ENCODE assay signal across 9 cellular contexts in genomic region chr21:43269461-43269860, GRCh38.
A peak's percentile ranks its signal among the peaks of the same experiment; 100 is the strongest.
DNase-seq lines count a peak whose midpoint lies in the region; ATAC-seq and TF ChIP-seq lines count a peak whose summit lies in the region.
"Had no signal": no experiment of that assay in that cellular context is flagged by ENCODE, and none has a peak within 500 bp of the region (broad histone marks: within the 10 kb centered on the region; RNA-seq: fewer than 3 reads in every experiment).

No MANE protein-coding gene starts in this region.

- no peaks in the 10 kb centered on the region for H3K27me3 ChIP-seq in liver (ENCODE audit: control insufficient read depth in 4 of 4, insufficient read depth in 4 of 4, low read length in 3 of 4)

- H3K4me1 ChIP-seq in liver (ENCODE audit: control insufficient read depth in 4 of 4, insufficient read depth in 4 of 4, low read length in 3 of 4): peaks cover 6 to 22% (median 18%) of the 10 kb centered on the region in 4 donors

- WGBS in liver: 71% methylated on average over 10 of the region's 10 CpGs

- no peaks in the 10 kb centered on the region for H3K9me3 ChIP-seq in liver (ENCODE audit: control insufficient read depth in 4 of 4, low read length in 3 of 4)

- ATAC-seq in activated T-cell treated with anti-CD3 and anti-CD28 coated beads, Interleukin-2, amount 50 U/mL, for 72 hours (replicated peaks in 1 of 2): peak; percentile 65 to 76
- ATAC-seq in HG02610 (IDR thresholded peaks at IDR 0.05; ENCODE audit: unreplicated experiment) (no peak), HG02763 (IDR thresholded peaks at IDR 0.05; ENCODE audit: unreplicated experiment) (no peak), HG03095 (IDR thresholded peaks at IDR 0.05; ENCODE audit: unreplicated experiment) (no peak)

- peak in 1 of 2 donors; percentile 49 for TF ChIP-seq RAD21 in liver (IDR thresholded peaks at IDR 0.05)

- H3K36me3 Mint-ChIP-seq in HFFc6 (ENCODE audit: low read depth): no peaks in the 10 kb centered on the region
- no peaks in the 10 kb centered on the region for H3K36me3 Mint-ChIP-seq in activated T-cell treated with anti-CD3 and anti-CD28 coated beads, Interleukin-2, amount 50 U/mL, for 72 hours (ENCODE audit: insufficient read depth in 2 of 2)

- H3K4me1 Mint-ChIP-seq in HFFc6 (ENCODE audit: low read depth): no peaks in the 10 kb centered on the region
- H3K4me1 Mint-ChIP-seq in activated T-cell treated with anti-CD3 and anti-CD28 coated beads, Interleukin-2, amount 50 U/mL, for 72 hours (ENCODE audit: low read depth): no peaks in the 10 kb centered on the region
- H3K4me1 Mint-ChIP-seq: activated B cell treated with CpG ODN at 0.5 μM for 24 hours had no signal

- peaks cover 37% of the 10 kb centered on the region for H3K27me3 Mint-ChIP-seq in HFFc6 (ENCODE audit: insufficient read depth)
- H3K27me3 Mint-ChIP-seq in activated T-cell treated with anti-CD3 and anti-CD28 coated beads, Interleukin-2, amount 50 U/mL, for 72 hours (ENCODE audit: low read depth): no peaks in the 10 kb centered on the region

- no peak overlapping the region for H3K27ac Mint-ChIP-seq in HFFc6
- no peak overlapping the region for H3K27ac Mint-ChIP-seq in activated T-cell treated with anti-CD3 and anti-CD28 coated beads, Interleukin-2, amount 50 U/mL, for 72 hours
- H3K27ac Mint-ChIP-seq: activated B cell treated with CpG ODN at 0.5 μM for 24 hours had no signal

- H3K4me3 ChIP-seq in AG10803 (ENCODE audit: low read length): no peak overlapping the region
- H3K4me3 ChIP-seq in liver (ENCODE audit: low read depth in 1 of 3, low read length in 3 of 3): no peak overlapping the region

- DNase-seq in AG10803 (ENCODE audit: low read depth): no peak
- no peak for DNase-seq in HFFc6
- peak; percentile 47 to 60 for DNase-seq in activated T-cell treated with anti-CD3 and anti-CD28 coated beads, Interleukin-2, amount 50 U/mL, for 72 hours
- DNase-seq in NOMO-1 (lab: John Stamatoyannopoulos, UW; ENCODE audit: unreplicated experiment in 2 of 2): no peak
- DNase-seq: activated B cell treated with CpG ODN at 0.5 μM for 24 hours had no signal

- no peaks in the 10 kb centered on the region for H3K36me3 ChIP-seq in liver (ENCODE audit: control insufficient read depth in 4 of 4, insufficient read depth in 3 of 4, low read depth in 1 of 4, low read length in 3 of 4)

- TF ChIP-seq CTCF in AG10803 (conservative IDR thresholded peaks at IDR 0.05; ENCODE audit: low read length) (0 out of 2 replicates have a peak, but pooled peaks have one; percentile 1), HFFc6 (IDR thresholded peaks at IDR 0.05) (peak; percentile 49; the same call in 1 of the 2 replicates), liver (IDR thresholded peaks at IDR 0.05; ENCODE audit: low read depth, low read length, missing input control) (no peak)

- no peak overlapping the region for H3K4me3 Mint-ChIP-seq in HFFc6
- no peak overlapping the region for H3K4me3 Mint-ChIP-seq in activated T-cell treated with anti-CD3 and anti-CD28 coated beads, Interleukin-2, amount 50 U/mL, for 72 hours
- H3K4me3 Mint-ChIP-seq: activated B cell treated with CpG ODN at 0.5 μM for 24 hours had no signal

- H3K9ac ChIP-seq in liver (ENCODE audit: low read depth in 1 of 2, low read length in 2 of 2): no peak overlapping the region

- H3K27ac ChIP-seq in liver (ENCODE audit: low read depth in 1 of 2, low read length in 2 of 2): no peak overlapping the region

- H3K9me3 Mint-ChIP-seq in HFFc6: no peaks in the 10 kb centered on the region
- H3K9me3 Mint-ChIP-seq in activated T-cell treated with anti-CD3 and anti-CD28 coated beads, Interleukin-2, amount 50 U/mL, for 72 hours: no peaks in the 10 kb centered on the region
- H3K9me3 Mint-ChIP-seq: activated B cell treated with CpG ODN at 0.5 μM for 24 hours had no signal

TF ChIP-seq in liver, 16 proteins besides CTCF, POLR2A, EP300 and RAD21:
- TF ChIP-seq FOXA1 (IDR thresholded peaks at IDR 0.05) (no peak), TAF1 (conservative IDR thresholded peaks at IDR 0.05) (no peak), RXRA (IDR thresholded peaks at IDR 0.05) (peak; percentile 18 to 23), HNF4G (IDR thresholded peaks at IDR 0.05) (no peak), SP1 (IDR thresholded peaks at IDR 0.05) (peak; percentile 31), HNF4A (conservative IDR thresholded peaks at IDR 0.05) (peak in 1 of 2 donors; percentile 37), ZBTB33 (IDR thresholded peaks at IDR 0.05) (no peak), GABPA (IDR thresholded peaks at IDR 0.05 in 1 of 2, conservative IDR thresholded peaks at IDR 0.05 in 1 of 2) (no peak)

Comparison
In these comparisons a context has a peak if more than half of its experiments do, and no peak if none do; other contexts are left out.
1. DNase-seq: peak in activated T-cell treated with anti-CD3 and anti-CD28 coated beads, Interleukin-2, amount 50 U/mL, for 72 hours (2 of 2); none in AG10803 (single experiment), HFFc6 (single experiment) and NOMO-1 (0 of 2).
2. ATAC-seq: peak in activated T-cell treated with anti-CD3 and anti-CD28 coated beads, Interleukin-2, amount 50 U/mL, for 72 hours (2 of 2); none in HG02610 (single experiment), HG02763 (single experiment) and HG03095 (single experiment).